In genomic region chr2:112644155-112644932, GRCh38 we compare ENCODE assay signal across 8 cellular contexts. TPM values are rescaled to one million over a fixed set of nuclear protein-coding genes. Genes with fewer than 3 reads are reported as not detected.
DNase-seq lines count a peak whose midpoint lies in the region; ATAC-seq and TF ChIP-seq lines count a peak whose summit lies in the region.

No MANE protein-coding gene starts in this region.

- peaks cover 28% of the 10 kb centered on the region for H3K36me3 ChIP-seq in ACC112 (ENCODE audit: insufficient read depth, low read length)
- H3K36me3 ChIP-seq in testis (ENCODE audit: low read depth, missing control alignments): no peaks in the 10 kb centered on the region

- DNase-seq in HS-27A (ENCODE audit: low read depth) (peak; percentile 84), amniotic epithelial cell (ENCODE audit: low read depth) (peak; percentile 66), kidney tubule cell (ENCODE audit: low spot score) (peak; percentile 92), testis (no peak), iPS-NIHi11 (ENCODE audit: low spot score) (no peak), ecto neural progenitor cell (ENCODE audit: low spot score) (no peak)

- peaks cover 58% of the 10 kb centered on the region for H3K4me1 ChIP-seq in ACC112 (ENCODE audit: control insufficient read depth, insufficient read depth, low read length, unreplicated experiment)
- peaks cover 13% of the 10 kb centered on the region for H3K4me1 ChIP-seq in testis

- 14 to 16% methylated on average over 11 of the region's 11 CpGs for WGBS in testis, 2 donors

- no peak overlapping the region for H2AFZ ChIP-seq in ACC112 (ENCODE audit: low read length, unreplicated experiment)

- no peak for TF ChIP-seq POLR2A in testis (IDR thresholded peaks at IDR 0.05)

- H3K27ac ChIP-seq in ACC112 (ENCODE audit: low read depth, low read length): peak overlapping the region; percentile 84
- H3K27ac ChIP-seq in testis: peak overlapping the region; percentile 67 to 97

- no peak for TF ChIP-seq CTCF in testis (IDR thresholded peaks at IDR 0.05)

- H3K4me3 ChIP-seq in ACC112 (ENCODE audit: low read depth, low read length) (peak overlapping the region; percentile 99), testis (peak overlapping the region in 1 of 2 donors; percentile 97)

- intact Hi-C loops in testis (cut with DNase I; ENCODE audit: low total_unique reads): no loop called here

- no peak for ATAC-seq in HG02885 (IDR thresholded peaks at IDR 0.05; ENCODE audit: poor library complexity, unreplicated experiment)

- no peaks in the 10 kb centered on the region for H3K9me3 ChIP-seq in testis

- peaks cover 58% of the 10 kb centered on the region for H3K79me2 ChIP-seq in ACC112 (ENCODE audit: control insufficient read depth, insufficient read depth, low read length, unreplicated experiment)

- H3K27me3 ChIP-seq in ACC112 (ENCODE audit: insufficient read depth, low read length) (no peaks in the 10 kb centered on the region), testis (no peaks in the 10 kb centered on the region)

RNA-seq across cellular contexts. Expression of gene SLC20A1, which starts 1.4 kb away (rescaled TPM):
- 10 to 100 TPM; 38.7 to 47.8 TPM for total RNA-seq in testis
- 30.2 TPM for polyA plus RNA-seq in testis (ENCODE audit: insufficient read depth, low read depth, low replicate concordance)

RNA-seq across cellular contexts. Expression of gene CHCHD5, which starts 59.9 kb away (rescaled TPM):
- 10 to 100 TPM; 49.0 to 51.3 TPM for total RNA-seq in testis
- 98.9 TPM for polyA plus RNA-seq in testis (ENCODE audit: insufficient read depth, low read depth, low replicate concordance)

Comparison
In these comparisons a context has a peak if more than half of its experiments do, and no peak if none do; other contexts are left out.
1. DNase-seq: peak in HS-27A (single experiment), amniotic epithelial cell (single experiment) and kidney tubule cell (single experiment); none in testis (single experiment), iPS-NIHi11 (single experiment) and ecto neural progenitor cell (single experiment).